Comparison of ENCODE assay signal across 8 cellular contexts in the genomic region with DNA sequence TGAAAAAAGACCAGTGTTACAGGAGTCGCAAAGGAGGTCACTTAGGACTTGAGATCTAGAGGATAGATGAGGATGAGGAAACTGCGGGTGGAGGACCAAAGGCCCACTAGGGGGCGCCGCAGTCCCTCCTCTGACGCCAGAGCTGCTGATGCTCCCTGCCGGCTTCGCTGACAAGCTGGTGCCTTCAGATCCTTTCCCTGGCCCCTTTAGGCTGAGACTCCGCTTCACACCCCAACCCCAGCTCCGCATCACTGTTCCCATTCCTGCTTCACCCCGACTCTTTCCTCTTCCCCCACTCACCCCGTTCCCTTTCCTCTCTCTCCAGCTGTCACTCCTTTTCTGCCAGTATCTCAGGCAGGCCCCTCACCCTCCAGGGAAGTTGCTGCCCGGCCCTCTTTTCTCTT. TPM values are rescaled to one million over a fixed set of nuclear protein-coding genes. Genes with fewer than 3 reads are reported as not detected.
DNase-seq lines count a peak whose midpoint lies in the region; ATAC-seq, FAIRE-seq and TF ChIP-seq lines count a peak whose summit lies in the region.

No MANE protein-coding gene starts in this region.

- no peak for FAIRE-seq in H54 (lab: Jason Lieb, UNC)
- FAIRE-seq in keratinocyte (lab: Jason Lieb, UNC), result peak; percentile 78

- in situ Hi-C loops in T47D (cut with HindIII; ENCODE audit: low pct_unique_long_range_greater_than_20kb, low sequenced_read_pairs), result no loop called here

- H3K9me3 ChIP-seq in keratinocyte (ENCODE audit: control insufficient read depth, low read depth, low read length), result no peaks in the 10 kb centered on the region

- no peak overlapping the region for H3K27ac ChIP-seq in keratinocyte (ENCODE audit: control insufficient read depth, insufficient read depth, low read length)

- H3K9ac ChIP-seq in keratinocyte (ENCODE audit: control insufficient read depth, extremely low read depth, insufficient read depth, low read length), result no peak overlapping the region

- TF ChIP-seq CTCF in keratinocyte (optimal IDR thresholded peaks at IDR 0.05 in 1 of 3, IDR thresholded peaks at IDR 0.05 in 1 of 3, conservative IDR thresholded peaks at IDR 0.05 in 1 of 3; ENCODE audit: extremely low read depth in 1 of 3, insufficient read depth in 2 of 3, low read length in 3 of 3), result peak; percentile 88 to 98 (median 95)

- H3K36me3 ChIP-seq in keratinocyte (ENCODE audit: control insufficient read depth in 2 of 2, extremely low read depth in 1 of 2, insufficient read depth in 2 of 2, low read length in 2 of 2), result peaks cover 1 to 2% of the 10 kb centered on the region in 2 experiments

- no peak overlapping the region for H3K4me3 ChIP-seq in keratinocyte (ENCODE audit: control insufficient read depth in 2 of 3, extremely low read depth in 1 of 3, insufficient read depth in 2 of 3, low read depth in 1 of 3, low read length in 3 of 3)

- no peak overlapping the region for H2AFZ ChIP-seq in keratinocyte (ENCODE audit: control insufficient read depth, low read length)

- TF ChIP-seq POLR2A in H54 (IDR thresholded peaks at IDR 0.05; ENCODE audit: low read depth, low read length), result no peak

- no peaks in the 10 kb centered on the region for H3K79me2 ChIP-seq in keratinocyte (ENCODE audit: control insufficient read depth, insufficient read depth, low read length)

- dilution Hi-C loops in keratinocyte (cut with MboI; ENCODE audit: extremely low pct_ligation_motif_present, low sequenced_read_pairs), result no loop called here

- peaks cover 32% of the 10 kb centered on the region for H3K27me3 ChIP-seq in keratinocyte (ENCODE audit: control insufficient read depth, extremely low read depth, insufficient read depth, low read length)

- no peak for ATAC-seq in HG03175 (IDR thresholded peaks at IDR 0.05; ENCODE audit: unreplicated experiment)

- no peak overlapping the region for H3K4me2 ChIP-seq in keratinocyte (ENCODE audit: control insufficient read depth, extremely low read depth, insufficient read depth, low read depth, low read length)

- peak; percentile 92 for DNase-seq in AG08396 (ENCODE audit: low spot score)
- DNase-seq in H54 (ENCODE audit: insufficient read length, low spot score), result peak; percentile 99
- peak; percentile 70 for DNase-seq in NCI-H345 (lab: John Stamatoyannopoulos, UW)
- peak; percentile 51 for DNase-seq in activated CD4-positive, CD25-positive, alpha-beta regulatory T cell treated with anti-CD3 and anti-CD28 coated beads, Interleukin-2, amount 50 U/mL, for 16 hours (ENCODE audit: low read depth, low spot score)
- DNase-seq in T47D (ENCODE audit: low read depth in 1 of 2, low spot score in 1 of 2), result peak; percentile 78 to 96
- no peak for DNase-seq in keratinocyte (ENCODE audit: low read depth, low spot score)
- DNase-seq in stimulated activated CD4-positive, alpha-beta T cell treated with anti-CD3 and anti-CD28 coated beads, Interleukin-1b, Interleukin-23, amount 100 ng/mL, for 1 hour (ENCODE audit: low read depth in 2 of 2), result peak; percentile 45 to 65

- no peaks in the 10 kb centered on the region for H3K9me1 ChIP-seq in keratinocyte (ENCODE audit: control insufficient read depth, extremely low read depth, insufficient read depth, low read length)

- H3K4me1 ChIP-seq in keratinocyte (ENCODE audit: control insufficient read depth, extremely low read depth, insufficient read depth, low read length), result peaks cover 5% of the 10 kb centered on the region

- no peaks in the 10 kb centered on the region for H4K20me1 ChIP-seq in keratinocyte (ENCODE audit: control insufficient read depth, extremely low read depth, insufficient read depth, low read length)

RNA-seq across cellular contexts. Expression of a gene that starts 4.3 kb away (rescaled TPM):
- not detected in 3 replicates for polyA plus RNA-seq in keratinocyte
- polyA plus RNA-seq in keratinocyte (2011; ENCODE audit: low read depth), result 0.06 TPM
- polyA plus RNA-seq in keratinocyte (2011; cell fraction: cytosol; rRNA removed), result not detected in 2 replicates
- polyA plus RNA-seq in keratinocyte (2011; cell fraction: nucleus; rRNA removed), result 0.03 TPM in 1 of 2 replicates, not detected in the other
- 0.16 TPM in 1 of 2 replicates, not detected in the other for polyA plus RNA-seq in keratinocyte (2012; ENCODE audit: low replicate concordance)
- not detected in 3 replicates for polyA minus RNA-seq in keratinocyte
- polyA minus RNA-seq in keratinocyte (2011; cell fraction: cytosol; rRNA and poly(A)+ RNA removed), result not detected
- polyA minus RNA-seq in keratinocyte (2011; cell fraction: nucleus; rRNA and poly(A)+ RNA removed), result not detected in 2 replicates

RNA-seq across cellular contexts. Expression of a gene that starts 12.7 kb away (rescaled TPM):
- 16.5 to 32.6 TPM (median 20.6 TPM) in 3 replicates for polyA plus RNA-seq in keratinocyte
- 19.9 TPM for polyA plus RNA-seq in keratinocyte (2011; ENCODE audit: low read depth)
- polyA plus RNA-seq in keratinocyte (2011; cell fraction: cytosol; rRNA removed), result 5.5 and 11.1 TPM in 2 replicates
- 43.9 and 57.1 TPM in 2 replicates for polyA plus RNA-seq in keratinocyte (2011; cell fraction: nucleus; rRNA removed)
- polyA plus RNA-seq in keratinocyte (2012; ENCODE audit: low replicate concordance), result 25.3 and 41.0 TPM in 2 replicates
- polyA minus RNA-seq in keratinocyte, result 15.5 to 34.6 TPM (median 21.4 TPM) in 3 replicates
- polyA minus RNA-seq in keratinocyte (2011; cell fraction: cytosol; rRNA and poly(A)+ RNA removed), result 25.5 TPM
- polyA minus RNA-seq in keratinocyte (2011; cell fraction: nucleus; rRNA and poly(A)+ RNA removed), result 39.5 and 39.6 TPM in 2 replicates

RNA-seq across cellular contexts. Expression of a gene that starts 15.7 kb away (rescaled TPM):
- polyA plus RNA-seq in keratinocyte, result not detected in 3 replicates
- not detected for polyA plus RNA-seq in keratinocyte (2011; ENCODE audit: low read depth)
- polyA plus RNA-seq in keratinocyte (2011; cell fraction: cytosol; rRNA removed), result not detected in 2 replicates
- not detected in 2 replicates for polyA plus RNA-seq in keratinocyte (2011; cell fraction: nucleus; rRNA removed)
- polyA plus RNA-seq in keratinocyte (2012; ENCODE audit: low replicate concordance), result 0.45 TPM in 1 of 2 replicates, not detected in the other
- polyA minus RNA-seq in keratinocyte, result not detected in 3 replicates
- not detected for polyA minus RNA-seq in keratinocyte (2011; cell fraction: cytosol; rRNA and poly(A)+ RNA removed)
- polyA minus RNA-seq in keratinocyte (2011; cell fraction: nucleus; rRNA and poly(A)+ RNA removed), result not detected in 2 replicates

RNA-seq across cellular contexts. Expression of a gene that starts 29.9 kb away (rescaled TPM):
- 0.01 to 0.06 TPM in 2 of 3 replicates, not detected in the other for polyA plus RNA-seq in keratinocyte
- polyA plus RNA-seq in keratinocyte (2011; ENCODE audit: low read depth), result 0.22 TPM
- polyA plus RNA-seq in keratinocyte (2011; cell fraction: cytosol; rRNA removed), result not detected in 2 replicates
- 0.06 and 0.19 TPM in 2 replicates for polyA plus RNA-seq in keratinocyte (2011; cell fraction: nucleus; rRNA removed)
- polyA plus RNA-seq in keratinocyte (2012; ENCODE audit: low replicate concordance), result 0.37 TPM in 1 of 2 replicates, not detected in the other
- not detected in 3 replicates for polyA minus RNA-seq in keratinocyte
- polyA minus RNA-seq in keratinocyte (2011; cell fraction: cytosol; rRNA and poly(A)+ RNA removed), result not detected
- not detected in 2 replicates for polyA minus RNA-seq in keratinocyte (2011; cell fraction: nucleus; rRNA and poly(A)+ RNA removed)

RNA-seq across cellular contexts. Expression of a gene that starts 53.9 kb away (rescaled TPM):
- 1.9 to 3.1 TPM (median 3.1 TPM) in 3 replicates for polyA plus RNA-seq in keratinocyte
- 0.40 TPM for polyA plus RNA-seq in keratinocyte (2011; ENCODE audit: low read depth)
- polyA plus RNA-seq in keratinocyte (2011; cell fraction: cytosol; rRNA removed), result 0.95 and 1.7 TPM in 2 replicates
- polyA plus RNA-seq in keratinocyte (2011; cell fraction: nucleus; rRNA removed), result 4.7 and 5.5 TPM in 2 replicates
- 1.6 and 2.5 TPM in 2 replicates for polyA plus RNA-seq in keratinocyte (2012; ENCODE audit: low replicate concordance)
- polyA minus RNA-seq in keratinocyte, result 2.0 to 2.3 TPM (median 2.1 TPM) in 3 replicates
- polyA minus RNA-seq in keratinocyte (2011; cell fraction: cytosol; rRNA and poly(A)+ RNA removed), result 1.5 TPM
- polyA minus RNA-seq in keratinocyte (2011; cell fraction: nucleus; rRNA and poly(A)+ RNA removed), result 2.5 and 4.0 TPM in 2 replicates
